In genomic region chr6:128361378-128361777, GRCh38 we compare ENCODE assay signal across 23 cellular contexts.
DNase-seq lines count a peak whose midpoint lies in the region; ATAC-seq, FAIRE-seq and TF ChIP-seq lines count a peak whose summit lies in the region.
"Had no signal": no experiment of that assay in that cellular context is flagged by ENCODE, and none has a peak within 500 bp of the region (broad histone marks: within the 10 kb centered on the region; RNA-seq: fewer than 3 reads in every experiment).

No MANE protein-coding gene starts in this region.

- FAIRE-seq in pancreas (lab: Jason Lieb, UNC) = peak; percentile 32
- FAIRE-seq: A549, D721Med, G401.6, GM12892, GM18507 had no signal

- peak; percentile 2 for DNase-seq in DMS53 (lab: John Stamatoyannopoulos, UW)
- DNase-seq in DMS53 treated with DMSO at 0.1 percent for 48 hours (lab: John Stamatoyannopoulos, UW; ENCODE audit: unreplicated experiment) = no peak
- peak; percentile 58 for DNase-seq in epithelial cell of esophagus (ENCODE audit: low read depth)
- no peak for DNase-seq in left colon
- no peak for DNase-seq in pancreas
- no peak for DNase-seq in inferior parietal cortex (ENCODE audit: extremely low spot score)
- DNase-seq in mesendoderm = no peak
- no peak for DNase-seq in breast epithelium (ENCODE audit: low spot score in 2 of 2)
- DNase-seq: AML-193; Caco-2; Calu3; CD4-positive, alpha-beta T cell; CD8-positive, alpha-beta T cell; DMS79 treated with DMSO at 0.1 percent for 48 hours; GF-D8 had no signal

- H3K18ac ChIP-seq in mesendoderm (ENCODE audit: low read length) = no peak overlapping the region

- H3K9me3 ChIP-seq in pancreas (no peaks in the 10 kb centered on the region), breast epithelium (no peaks in the 10 kb centered on the region)
- H3K9me3 ChIP-seq: A549; BLaER1 treated with 17β-estradiol and CSF1 and Interleukin-3, amounts not matched to agents 10 nM and 100 nM; Caco-2 had no signal

- H3K23ac ChIP-seq in mesendoderm (ENCODE audit: low read length) = no peak overlapping the region

- H3K56ac ChIP-seq in mesendoderm (ENCODE audit: low read length) = no peak overlapping the region

- ATAC-seq in left colon = peak; percentile 51
- no peak for ATAC-seq in pancreas
- ATAC-seq: A549; CD8-positive, alpha-beta T cell had no signal

- H3K4me2 ChIP-seq in mesendoderm (ENCODE audit: low read length) = no peak overlapping the region
- H3K4me2 ChIP-seq: A549; BLaER1 treated with 17β-estradiol and CSF1 and Interleukin-3, amounts not matched to agents 10 nM and 100 nM had no signal

- H4K8ac ChIP-seq in mesendoderm (ENCODE audit: low read depth, low read length) = no peak overlapping the region

- no peak overlapping the region for H2AK5ac ChIP-seq in mesendoderm (ENCODE audit: low read length)

- H2BK120ac ChIP-seq in mesendoderm (ENCODE audit: low read depth, low read length) = no peak overlapping the region

- intact Hi-C loops in left colon (cut with DNase I, micrococcal nuclease) (no loop called here), pancreas (cut with DNase I) (no loop called here), breast epithelium (cut with DNase I; ENCODE audit: low total_unique reads) (no loop called here)

- H3K4ac ChIP-seq in mesendoderm (ENCODE audit: low read depth, low read length) = no peak overlapping the region

- H3K36me3 ChIP-seq in pancreas (no peaks in the 10 kb centered on the region), mesendoderm (ENCODE audit: control insufficient read depth, insufficient read depth, low read length) (no peaks in the 10 kb centered on the region), breast epithelium (no peaks in the 10 kb centered on the region)
- H3K36me3 ChIP-seq: BLaER1 treated with 17β-estradiol and CSF1 and Interleukin-3, amounts not matched to agents 10 nM and 100 nM had no signal

- H2BK5ac ChIP-seq in mesendoderm (ENCODE audit: low read length) = no peak overlapping the region

- H4K5ac ChIP-seq in mesendoderm (ENCODE audit: low read length) = no peak overlapping the region

- no peaks in the 10 kb centered on the region for H3K27me3 ChIP-seq in pancreas
- no peaks in the 10 kb centered on the region for H3K27me3 ChIP-seq in mesendoderm (ENCODE audit: insufficient read depth, low read length, poor library complexity)
- H3K27me3 ChIP-seq in breast epithelium = no peaks in the 10 kb centered on the region
- H3K27me3 ChIP-seq: BLaER1 treated with 17β-estradiol and CSF1 and Interleukin-3, amounts not matched to agents 10 nM and 100 nM had no signal

- no peak for TF ChIP-seq POLR2A in breast epithelium (IDR thresholded peaks at IDR 0.05)

- no peak overlapping the region for H3K27ac ChIP-seq in pancreas
- H3K27ac ChIP-seq in mesendoderm (ENCODE audit: low read depth, low read length) = no peak overlapping the region
- H3K27ac ChIP-seq in breast epithelium = no peak overlapping the region
- H3K27ac ChIP-seq: 22Rv1; A549; BLaER1 treated with 17β-estradiol and CSF1 and Interleukin-3, amounts not matched to agents 10 nM and 100 nM; C4-2B had no signal

- H3K4me1 ChIP-seq in pancreas (peaks cover 10 to 23% (median 19%) of the 10 kb centered on the region in 3 donors), mesendoderm (ENCODE audit: control insufficient read depth, low read depth, low read length) (no peaks in the 10 kb centered on the region), breast epithelium (no peaks in the 10 kb centered on the region)

- H3K79me1 ChIP-seq in mesendoderm (ENCODE audit: low read length) = peaks cover 1% of the 10 kb centered on the region

- no peak overlapping the region for H3K9ac ChIP-seq in mesendoderm (ENCODE audit: low read length)
- H3K9ac ChIP-seq: BLaER1 treated with 17β-estradiol and CSF1 and Interleukin-3, amounts not matched to agents 10 nM and 100 nM had no signal

- H3K4me3 ChIP-seq in epithelial cell of esophagus (ENCODE audit: low read length) = no peak overlapping the region
- no peak overlapping the region for H3K4me3 ChIP-seq in pancreas
- H3K4me3 ChIP-seq in mesendoderm (ENCODE audit: low read length) = no peak overlapping the region
- no peak overlapping the region for H3K4me3 ChIP-seq in breast epithelium
- H3K4me3 ChIP-seq: A549; BLaER1 treated with 17β-estradiol and CSF1 and Interleukin-3, amounts not matched to agents 10 nM and 100 nM had no signal

- H3K79me2 ChIP-seq in mesendoderm (ENCODE audit: control insufficient read depth, insufficient read depth, low read length) = no peaks in the 10 kb centered on the region

- H2BK15ac ChIP-seq in mesendoderm (replicated peaks; ENCODE audit: low read depth) = no peak overlapping the region

- TF ChIP-seq CTCF in epithelial cell of esophagus (IDR thresholded peaks at IDR 0.05; ENCODE audit: insufficient read depth, low read depth, low read length, missing control alignments) (no peak), pancreas (IDR thresholded peaks at IDR 0.05) (no peak), breast epithelium (IDR thresholded peaks at IDR 0.05) (no peak)

- 95 to 96% methylated on average over 2 of the region's 2 CpGs for WGBS in pancreas, 2 donors
- WGBS in mesendoderm (ENCODE audit: extremely low coverage, insufficient coverage, low lambda C conversion rate) = no CpG with 5 or more reads among the region's 2 CpGs

Comparison
In these comparisons a context has a peak if more than half of its experiments do, and no peak if none do; other contexts are left out.
1. DNase-seq: peak in DMS53 (single experiment) and epithelial cell of esophagus (single experiment); none in DMS53 treated with DMSO at 0.1 percent for 48 hours (single experiment), left colon (0 of 2), pancreas (0 of 6), inferior parietal cortex (single experiment), mesendoderm (single experiment) and breast epithelium (0 of 2).